ENCODE assay signal across 8 cellular contexts in the genomic region with DNA sequence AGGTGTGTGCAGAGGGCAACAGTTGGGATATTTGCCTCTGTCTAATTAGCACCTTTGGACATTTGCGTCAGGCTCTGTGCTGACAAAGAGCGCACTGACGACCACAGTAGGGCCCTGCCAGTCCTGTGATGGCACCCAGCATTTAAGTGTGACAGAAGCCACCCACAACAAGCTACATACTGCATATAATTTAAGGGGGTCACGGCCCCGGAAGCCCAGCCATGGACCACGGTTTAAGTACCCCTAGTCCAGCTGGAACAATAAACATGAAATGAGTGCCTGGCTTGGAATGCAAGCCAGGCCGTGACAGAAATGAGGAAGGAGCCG. TPM values are rescaled to one million over a fixed set of nuclear protein-coding genes. Genes with fewer than 3 reads are reported as not detected.
DNase-seq lines count a peak whose midpoint lies in the region; ATAC-seq and TF ChIP-seq lines count a peak whose summit lies in the region.

No MANE protein-coding gene starts in this region.

- H3K4me1 Mint-ChIP-seq in T-cell (peaks cover 22 to 29% (median 23%) of the 10 kb centered on the region in 3 donors), progenitor cell of endocrine pancreas (ENCODE audit: low read depth) (peaks cover 13% of the 10 kb centered on the region)

- peak overlapping the region; percentile 97 to 99 for H3K27ac Mint-ChIP-seq in T-cell
- peak overlapping the region; percentile 99 for H3K27ac Mint-ChIP-seq in progenitor cell of endocrine pancreas

- H3K27me3 Mint-ChIP-seq in T-cell: peaks cover 26 to 31% of the 10 kb centered on the region in 2 donors
- peaks cover 32% of the 10 kb centered on the region for H3K27me3 Mint-ChIP-seq in progenitor cell of endocrine pancreas

- H3K9me3 Mint-ChIP-seq in T-cell (no peaks in the 10 kb centered on the region), progenitor cell of endocrine pancreas (ENCODE audit: low read depth) (no peaks in the 10 kb centered on the region)

- TF ChIP-seq CTCF in GM12875 (IDR thresholded peaks at IDR 0.05; ENCODE audit: borderline replicate concordance, insufficient read depth, low read depth, low read length) (no peak), fibroblast of mammary gland (conservative IDR thresholded peaks at IDR 0.05; ENCODE audit: control insufficient read depth, insufficient read depth, low read depth, low read length) (no peak), progenitor cell of endocrine pancreas (IDR thresholded peaks at IDR 0.05; ENCODE audit: unreplicated experiment) (no peak)

- H3K4me3 Mint-ChIP-seq in T-cell (peak overlapping the region; percentile 94 to 95 (median 95)), progenitor cell of endocrine pancreas (ENCODE audit: low read depth) (peak overlapping the region; percentile 94)

- POLR2A ChIA-PET in T-cell (lab: Charles Lee): interaction anchor here in 1 of 2 donors (0.6 to 0.9 kb wide), 3 partner anchors 14 to 169 kb away, joined by 3 read pairs; no protein-coding TSS in a partner anchor

- DNase-seq in T-cell (peak in 17 of 34 experiments; percentile 20 to 51 (median 30)), fibroblast of mammary gland (ENCODE audit: low read depth) (no peak), progenitor cell of endocrine pancreas (ENCODE audit: low spot score, unreplicated experiment) (no peak), NCI-H128 (lab: John Stamatoyannopoulos, UW; ENCODE audit: unreplicated experiment) (no peak)
- DNase-seq in stimulated activated CD4-positive, alpha-beta T cell treated with anti-CD3 and anti-CD28 coated beads, Interleukin-12 subunit alpha, Interleukin-12 subunit beta, amount 100 ng/mL, for 4 hours: no peak

- CTCF ChIA-PET in T-cell (lab: Charles Lee): interaction anchor here in 1 of 2 donors (0.6 kb wide), 1 partner anchor 176 kb away, joined by 3 read pairs; no protein-coding TSS in a partner anchor

- H3K4me3 ChIP-seq in GM12875 (ENCODE audit: low read depth, low read length) (peak overlapping the region; percentile 77), fibroblast of mammary gland (ENCODE audit: control insufficient read depth, low read depth, low read length) (peak overlapping the region; percentile 97)

- H3K36me3 Mint-ChIP-seq in T-cell (no peaks in the 10 kb centered on the region), progenitor cell of endocrine pancreas (ENCODE audit: insufficient read depth) (no peaks in the 10 kb centered on the region)

- peak; percentile 2 for ATAC-seq in HG02610 (IDR thresholded peaks at IDR 0.05; ENCODE audit: unreplicated experiment)
- ATAC-seq in T-cell (replicated peaks in 1 of 4): peak in 2 of 4 experiments; percentile 2 to 3
- no peak for ATAC-seq in HG02798 (IDR thresholded peaks at IDR 0.05; ENCODE audit: poor library complexity, unreplicated experiment)

RNA-seq across cellular contexts. Expression of a gene that starts 16.8 kb away (rescaled TPM):
- total RNA-seq in T-cell (100 to 1,000 TPM; 271 to 310 (median 279) TPM), progenitor cell of endocrine pancreas (501 and 519 TPM in 2 replicates)
